10 cellular contexts compared by ENCODE assay signal in genomic region chr1:165738794-165739193, GRCh38. TPM values are rescaled to one million over a fixed set of nuclear protein-coding genes. Genes with fewer than 3 reads are reported as not detected.
DNase-seq lines count a peak whose midpoint lies in the region; ATAC-seq and TF ChIP-seq lines count a peak whose summit lies in the region.
"Had no signal": no experiment of that assay in that cellular context is flagged by ENCODE, and none has a peak within 500 bp of the region (broad histone marks: within the 10 kb centered on the region; RNA-seq: fewer than 3 reads in every experiment).

No MANE protein-coding gene starts in this region.

- H3K9me3 Mint-ChIP-seq in memory B cell (no peaks in the 10 kb centered on the region), endothelial cell (ENCODE audit: unreplicated experiment) (no peaks in the 10 kb centered on the region)
- H3K9me3 Mint-ChIP-seq: WTC11 had no signal

- no peak overlapping the region for H3K27ac Mint-ChIP-seq in memory B cell
- H3K27ac Mint-ChIP-seq in endothelial cell (ENCODE audit: unreplicated experiment): no peak overlapping the region
- H3K27ac Mint-ChIP-seq in T-helper 17 cell: no peak overlapping the region
- H3K27ac Mint-ChIP-seq: WTC11 had no signal

- TF ChIP-seq CTCF in endothelial cell (IDR thresholded peaks at IDR 0.05; ENCODE audit: unreplicated experiment): no peak

- peaks cover 15% of the 10 kb centered on the region for H3K4me1 Mint-ChIP-seq in memory B cell
- peaks cover 27% of the 10 kb centered on the region for H3K4me1 Mint-ChIP-seq in endothelial cell (ENCODE audit: unreplicated experiment)
- H3K4me1 Mint-ChIP-seq in T-helper 17 cell: peaks cover 16% of the 10 kb centered on the region

- no peak overlapping the region for H3K4me3 Mint-ChIP-seq in memory B cell
- H3K4me3 Mint-ChIP-seq in endothelial cell (ENCODE audit: unreplicated experiment): no peak overlapping the region
- H3K4me3 Mint-ChIP-seq in T-helper 17 cell: no peak overlapping the region
- H3K4me3 Mint-ChIP-seq: WTC11 had no signal

- H3K36me3 Mint-ChIP-seq in memory B cell (peaks cover 33% of the 10 kb centered on the region), endothelial cell (ENCODE audit: low read depth, unreplicated experiment) (peaks cover 35% of the 10 kb centered on the region), T-helper 17 cell (ENCODE audit: low read depth) (peaks cover 12% of the 10 kb centered on the region)

- H3K27me3 Mint-ChIP-seq in memory B cell: no peaks in the 10 kb centered on the region
- no peaks in the 10 kb centered on the region for H3K27me3 Mint-ChIP-seq in endothelial cell (ENCODE audit: unreplicated experiment)
- H3K27me3 Mint-ChIP-seq in T-helper 17 cell: no peaks in the 10 kb centered on the region

- ATAC-seq in GM18858 (IDR thresholded peaks at IDR 0.05; ENCODE audit: unreplicated experiment): peak; percentile 98
- ATAC-seq in GM21723 (IDR thresholded peaks at IDR 0.05; ENCODE audit: unreplicated experiment): peak; percentile 96
- peak; percentile 96 for ATAC-seq in HG03342 (IDR thresholded peaks at IDR 0.05; ENCODE audit: unreplicated experiment)
- ATAC-seq in memory B cell (ENCODE audit: low read depth): peak; percentile 95
- ATAC-seq in T-helper 17 cell: no peak
- ATAC-seq: K562, WTC11 had no signal

- peak in 1 of 2 donors; percentile 4 for DNase-seq in memory B cell (ENCODE audit: low spot score in 2 of 2)
- DNase-seq in cerebellum (ENCODE audit: low spot score): no peak
- no peak for DNase-seq in endothelial cell (ENCODE audit: low spot score)
- no peak for DNase-seq in Kasumi-1 (lab: John Stamatoyannopoulos, UW)
- no peak for DNase-seq in T-helper 17 cell

- no peaks in the 10 kb centered on the region for H3K9me3 ChIP-seq in T-helper 17 cell (ENCODE audit: control insufficient read depth, low read length, poor library complexity, severe bottlenecking)

RNA-seq across cellular contexts. Expression of gene TMCO1, which starts 29.9 kb away (rescaled TPM):
- total RNA-seq in cerebellum: 45.0 TPM
- 98.3 TPM for total RNA-seq in endothelial cell (ENCODE audit: unreplicated experiment)
- total RNA-seq in T-helper 17 cell: 10 to 100 TPM; 33.4 to 37.8 TPM

RNA-seq across cellular contexts. Expression of gene ALDH9A1, which starts 40.4 kb away (rescaled TPM):
- total RNA-seq in cerebellum (37.5 TPM), endothelial cell (ENCODE audit: unreplicated experiment) (123 TPM), T-helper 17 cell (10 to 100 TPM; 33.9 to 37.0 TPM)
